Comparison of ENCODE assay signal across 9 cellular contexts in genomic region chr11:46686886-46687810, GRCh38. TPM values are rescaled to one million over a fixed set of nuclear protein-coding genes. Genes with fewer than 3 reads are reported as not detected.
DNase-seq lines count a peak whose midpoint lies in the region; ATAC-seq and TF ChIP-seq lines count a peak whose summit lies in the region.
"Had no signal": no experiment of that assay in that cellular context is flagged by ENCODE, and none has a peak within 500 bp of the region (broad histone marks: within the 10 kb centered on the region; RNA-seq: fewer than 3 reads in every experiment).

No MANE protein-coding gene starts in this region.

- peak overlapping the region; percentile 76 for H3K4me2 ChIP-seq in mammary epithelial cell (ENCODE audit: insufficient read depth, low read depth, low read length)

- H2AFZ ChIP-seq in mammary epithelial cell (ENCODE audit: low read depth, low read length) = peak overlapping the region; percentile 80

- H3K9me3 ChIP-seq in AG04450 (ENCODE audit: control insufficient read depth, insufficient read depth, low read length) (no peaks in the 10 kb centered on the region), mammary epithelial cell (replicated peaks; ENCODE audit: insufficient read depth, low read length) (no peaks in the 10 kb centered on the region), left lung (no peaks in the 10 kb centered on the region)

- peak; percentile 78 for DNase-seq in AG04450 (ENCODE audit: low read depth, low spot score)
- DNase-seq in GM04504 (ENCODE audit: low read depth) = peak; percentile 85
- peak; percentile 97 for DNase-seq in mammary epithelial cell
- no peak for DNase-seq in left lung
- no peak for DNase-seq in SW480 (ENCODE audit: low spot score)
- DNase-seq in G401 (ENCODE audit: low spot score) = no peak
- DNase-seq: effector CD4-positive, alpha-beta T cell had no signal

- H3K4me1 ChIP-seq in mammary epithelial cell (ENCODE audit: insufficient read depth, low read length) (peaks cover 33% of the 10 kb centered on the region), left lung (peaks cover 0 to 6% of the 10 kb centered on the region in 2 donors)

- H3K79me2 ChIP-seq in mammary epithelial cell (ENCODE audit: insufficient read depth, low read length) = no peaks in the 10 kb centered on the region

- 1% methylated on average over 11 of the region's 15 CpGs for WGBS in mammary epithelial cell (ENCODE audit: low coverage, missing lambda C conversion rate)

- peak; percentile 60 for ATAC-seq in left lung
- no peak for ATAC-seq in GM19395 (IDR thresholded peaks at IDR 0.05; ENCODE audit: unreplicated experiment)
- no peak for ATAC-seq in HG03520 (IDR thresholded peaks at IDR 0.05; ENCODE audit: unreplicated experiment)

- dilution Hi-C loops in mammary epithelial cell (cut with HindIII; ENCODE audit: low sequenced_read_pairs) = no loop called here

- peaks cover 4% of the 10 kb centered on the region for H3K36me3 ChIP-seq in mammary epithelial cell (ENCODE audit: insufficient read depth, low read length)
- H3K36me3 ChIP-seq in left lung = peaks cover 0 to 80% of the 10 kb centered on the region in 2 donors

- TF ChIP-seq CTCF in AG04450 (IDR thresholded peaks at IDR 0.05; ENCODE audit: low read depth, low read length) = no peak
- TF ChIP-seq CTCF in mammary epithelial cell (conservative IDR thresholded peaks at IDR 0.05 in 1 of 2, IDR thresholded peaks at IDR 0.05 in 1 of 2; ENCODE audit: extremely low read depth in 1 of 2, insufficient read depth in 1 of 2, low read depth in 1 of 2, low read length in 2 of 2) = no peak
- no peak for TF ChIP-seq CTCF in left lung (IDR thresholded peaks at IDR 0.05)

- peak overlapping the region; percentile 86 for H3K27ac ChIP-seq in AG04450 (ENCODE audit: low read depth, low read length)
- H3K27ac ChIP-seq in mammary epithelial cell (ENCODE audit: insufficient read depth, low read depth, low read length) = peak overlapping the region; percentile 95
- H3K27ac ChIP-seq in left lung = peak overlapping the region; percentile 66 to 68

- in situ Hi-C loops in mammary epithelial cell (cut with MboI; ENCODE audit: low sequenced_read_pairs in 2 of 2) = no loop called here
- in situ Hi-C loops in G401 (cut with HindIII; ENCODE audit: low sequenced_read_pairs) = no loop called here

- CTCF ChIA-PET in AG04450 (lab: Charles Lee) = interaction anchor here (1.1 kb wide), 1 partner anchor 15 kb away, joined by 3 read pairs; no protein-coding TSS in a partner anchor
- CTCF ChIA-PET in mammary epithelial cell (lab: Charles Lee; ENCODE audit: low non-redundant PET) = interaction anchor here (0.7 kb wide), 1 partner anchor 132 kb away, joined by 5 read pairs; no protein-coding TSS in a partner anchor

- TSS peak; percentile 88 for BruUV-seq in mammary epithelial cell (replicated peaks; lab: Mats Ljungman, UMichigan)

- H3K9ac ChIP-seq in mammary epithelial cell (ENCODE audit: insufficient read depth, low read length) = peak overlapping the region; percentile 72

- no peak overlapping the region for H3K4me3 ChIP-seq in AG04450 (ENCODE audit: low read depth, low read length)
- H3K4me3 ChIP-seq in mammary epithelial cell (replicated peaks in 1 of 3; ENCODE audit: insufficient read depth in 1 of 3, low read depth in 2 of 3, low read length in 3 of 3) = no peak overlapping the region
- no peak overlapping the region for H3K4me3 ChIP-seq in left lung

- H3K27me3 ChIP-seq in AG04450 (ENCODE audit: control insufficient read depth, insufficient read depth, low read length) = no peaks in the 10 kb centered on the region
- no peaks in the 10 kb centered on the region for H3K27me3 ChIP-seq in mammary epithelial cell (ENCODE audit: insufficient read depth, low read length)
- H3K27me3 ChIP-seq in left lung = no peaks in the 10 kb centered on the region

- intact Hi-C loops in mammary epithelial cell (cut with micrococcal nuclease) (loop anchor here (1.0 kb wide), 2 partner anchors 12 to 13 kb away; partner anchors contain the start of gene ARHGAP1), left lung (cut with DNase I) (no loop called here)

- H4K20me1 ChIP-seq in mammary epithelial cell (ENCODE audit: insufficient read depth, low read length) = no peaks in the 10 kb centered on the region

- POLR2A ChIA-PET in AG04450 (lab: Yijun Ruan, JAX) = interaction anchor here (0.6 to 2.4 kb wide), 4 partner anchors 9 to 29 kb away, joined by 3 to 8 read pairs (median 4); partner anchors contain the start of genes ARHGAP1 and ZNF408

RNA-seq across cellular contexts. Expression of gene ARHGAP1, which starts 13.3 kb away (rescaled TPM):
- polyA plus RNA-seq in AG04450 (2011; rRNA removed) (42.4 and 73.9 TPM in 2 replicates), mammary epithelial cell (25.5 TPM)
- polyA minus RNA-seq in AG04450 (2011; rRNA and poly(A)+ RNA removed) = 145 and 212 TPM in 2 replicates
- total RNA-seq in mammary epithelial cell (100 to 1,000 TPM in 1 of 2 donors, 10 to 100 TPM in 1; 57.2 to 123 TPM), left lung (10 to 100 TPM; 81.8 to 90.3 TPM)
- 162 TPM for polyA minus RNA-seq in mammary epithelial cell
- 4.1 and 4.9 TPM in 2 replicates for total RNA-seq in G401 (2014; rRNA removed; shearing (Covaris generic))

RNA-seq across cellular contexts. Expression of gene ZNF408, which starts 13.7 kb away (rescaled TPM):
- polyA plus RNA-seq in AG04450 (2011; rRNA removed) = 4.9 TPM in 2 replicates
- polyA minus RNA-seq in AG04450 (2011; rRNA and poly(A)+ RNA removed) = 8.0 and 10.3 TPM in 2 replicates
- 10 to 100 TPM; 12.6 to 15.2 TPM for total RNA-seq in mammary epithelial cell
- polyA plus RNA-seq in mammary epithelial cell = 7.2 TPM
- 5.7 TPM for polyA minus RNA-seq in mammary epithelial cell
- 1 to 10 TPM; 5.8 to 8.6 TPM for total RNA-seq in left lung
- 9.2 and 12.7 TPM in 2 replicates for total RNA-seq in G401 (2014; rRNA removed; shearing (Covaris generic))

RNA-seq across cellular contexts. Expression of gene F2, which starts 31.9 kb away (rescaled TPM):
- polyA plus RNA-seq in AG04450 (2011; rRNA removed) = not detected in 2 replicates
- polyA minus RNA-seq in AG04450 (2011; rRNA and poly(A)+ RNA removed) = not detected in 2 replicates
- not detected for total RNA-seq in mammary epithelial cell
- 0.03 TPM for polyA plus RNA-seq in mammary epithelial cell
- polyA minus RNA-seq in mammary epithelial cell = not detected
- not detected for total RNA-seq in left lung
- not detected in 2 replicates for total RNA-seq in G401 (2014; rRNA removed; shearing (Covaris generic))

Comparison
In these comparisons a context has a peak if more than half of its experiments do, and no peak if none do; other contexts are left out.
1. DNase-seq: peak in AG04450 (single experiment), GM04504 (single experiment) and mammary epithelial cell (single experiment); none in left lung (0 of 2), SW480 (single experiment) and G401 (single experiment).
2. Peak in every context shown above with its lines, with median percentiles within 50 percentile points of each other: H3K27ac ChIP-seq.